1 cellular context compared by ENCODE assay signal in the genomic region with DNA sequence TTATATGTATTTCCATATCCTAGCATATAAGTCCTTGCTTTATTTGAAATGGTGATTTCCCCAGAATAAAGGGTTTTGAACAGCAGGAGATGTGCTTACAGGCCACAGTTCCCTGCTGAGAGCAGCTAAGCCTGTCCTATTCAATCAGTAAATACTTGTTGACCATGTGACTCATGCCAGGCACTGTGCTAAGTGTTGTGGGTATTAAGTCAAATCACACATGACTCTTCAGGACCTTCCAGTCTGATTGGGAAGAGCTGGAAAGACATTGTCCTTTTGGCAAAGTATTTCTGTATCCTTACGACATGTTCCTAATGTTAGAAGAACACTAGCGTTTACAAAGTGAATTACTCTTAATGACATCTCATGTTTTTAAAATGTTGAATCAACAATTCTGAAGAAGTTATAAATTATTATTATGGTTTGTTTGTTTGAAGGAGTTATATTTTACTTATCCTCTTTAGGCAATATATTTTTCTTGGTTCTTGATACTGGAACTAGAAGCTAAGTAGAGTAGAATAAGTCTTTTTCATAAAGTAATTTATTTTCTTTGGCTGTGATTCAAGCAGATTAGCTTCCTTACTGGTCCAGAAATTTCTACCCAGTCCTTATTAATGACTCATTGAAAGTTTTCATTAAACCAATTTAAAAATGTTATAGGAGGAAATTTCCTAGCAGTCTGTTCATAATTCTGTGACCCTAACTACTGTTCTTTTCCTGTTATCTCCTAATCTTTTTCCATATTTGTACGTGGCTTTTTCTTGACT.
TF ChIP-seq lines count a peak whose summit lies in the region.

No MANE protein-coding gene starts in this region.

TF ChIP-seq in H1, 55 proteins besides CTCF, POLR2A, EP300 and RAD21:
- no peak for TF ChIP-seq RFX5 (IDR thresholded peaks at IDR 0.05; ENCODE audit: borderline replicate concordance, low read depth, low read length)
- peak; percentile 78 for TF ChIP-seq JUND (IDR thresholded peaks at IDR 0.05; ENCODE audit: low read length)
- TF ChIP-seq, protein P1, sequence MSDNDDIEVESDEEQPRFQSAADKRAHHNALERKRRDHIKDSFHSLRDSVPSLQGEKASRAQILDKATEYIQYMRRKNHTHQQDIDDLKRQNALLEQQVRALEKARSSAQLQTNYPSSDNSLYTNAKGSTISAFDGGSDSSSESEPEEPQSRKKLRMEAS (IDR thresholded peaks at IDR 0.05): 0 out of 2 replicates have a peak, but pooled peaks have one; percentile 31
- 0 out of 2 replicates have a peak, but pooled peaks have one; percentile 7 for TF ChIP-seq JUN (IDR thresholded peaks at IDR 0.05; ENCODE audit: low read depth, low read length)
- 0 out of 4 replicates have a peak, but pooled peaks of 1 of the 2 experiments have one; percentile 44 for TF ChIP-seq SIN3A (conservative IDR thresholded peaks at IDR 0.05 in 1 of 2, IDR thresholded peaks at IDR 0.05 in 1 of 2; ENCODE audit: low read depth in 1 of 2, low read length in 2 of 2)
- peak in 1 of 2 experiments; percentile 40 for TF ChIP-seq BCL11A (IDR thresholded peaks at IDR 0.05; ENCODE audit: low read depth in 2 of 2, low read length in 2 of 2)
- TF ChIP-seq, protein P2, sequence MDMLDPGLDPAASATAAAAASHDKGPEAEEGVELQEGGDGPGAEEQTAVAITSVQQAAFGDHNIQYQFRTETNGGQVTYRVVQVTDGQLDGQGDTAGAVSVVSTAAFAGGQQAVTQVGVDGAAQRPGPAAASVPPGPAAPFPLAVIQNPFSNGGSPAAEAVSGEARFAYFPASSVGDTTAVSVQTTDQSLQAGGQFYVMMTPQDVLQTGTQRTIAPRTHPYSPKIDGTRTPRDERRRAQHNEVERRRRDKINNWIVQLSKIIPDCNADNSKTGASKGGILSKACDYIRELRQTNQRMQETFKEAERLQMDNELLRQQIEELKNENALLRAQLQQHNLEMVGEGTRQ (IDR thresholded peaks at IDR 0.05; ENCODE audit: low read length): peak; percentile 78
- no peak for TF ChIP-seq CTBP2 (IDR thresholded peaks at IDR 0.05; ENCODE audit: borderline replicate concordance, insufficient read depth, insufficient read length, low read length)
- TF ChIP-seq POU5F1 (IDR thresholded peaks at IDR 0.05; ENCODE audit: low read depth, low read length): no peak
- TF ChIP-seq SIRT6 (IDR thresholded peaks at IDR 0.05; ENCODE audit: low read length): no peak
